8 cellular contexts compared by ENCODE assay signal in the genomic region with DNA sequence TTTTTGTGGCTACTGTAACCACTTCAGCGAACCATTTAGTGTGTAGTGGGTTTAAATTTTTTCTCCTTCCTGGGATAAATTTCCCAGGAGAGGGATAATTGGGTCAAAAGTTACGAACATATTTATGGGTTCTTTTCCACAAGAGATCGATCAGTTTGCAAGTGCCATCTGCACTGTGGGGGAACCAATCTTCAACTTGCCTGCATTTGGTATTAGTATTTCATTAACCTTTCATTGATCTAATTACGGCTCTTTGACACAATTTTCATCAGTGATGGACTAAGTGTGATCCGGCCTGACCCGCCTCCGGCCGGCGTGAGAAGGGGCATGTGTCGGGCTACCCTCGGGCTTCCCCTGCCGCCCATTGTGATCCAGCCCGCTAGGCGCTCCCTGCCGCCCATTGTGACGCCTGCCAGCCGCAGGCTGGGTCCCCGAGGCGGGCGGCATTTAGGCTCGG.
A peak's percentile ranks its signal among the peaks of the same experiment; 100 is the strongest.
DNase-seq lines count a peak whose midpoint lies in the region; ATAC-seq, FAIRE-seq and TF ChIP-seq lines count a peak whose summit lies in the region.
"Not testable (repeated sequence)": the region's sequence is repeated elsewhere in the genome, so short reads cannot be mapped to it uniquely, and the experiment has no call there.

No MANE protein-coding gene starts in this region.

- H3K4me3 ChIP-seq in HEK293 (ENCODE audit: low read depth, low read length) (peak overlapping the region; percentile 24; the same call in 1 of the 2 replicates), HUES48 (ENCODE audit: low read depth, low read length) (peak overlapping the region; percentile 71), left ventricle myocardium inferior (peak overlapping the region; percentile 78), neuron (ENCODE audit: low read length) (peak overlapping the region; percentile 59)
- not testable (repeated sequence) for H3K4me3 ChIP-seq in astrocyte (ENCODE audit: insufficient read depth, low read depth, low read length)

- H2AFZ ChIP-seq in astrocyte (ENCODE audit: low read depth, low read length) (peak overlapping the region; percentile 34), neuron (ENCODE audit: low read depth, low read length) (peak overlapping the region; percentile 83)

- CTCF ChIA-PET in HEK293 (lab: Yijun Ruan, JAX) = interaction anchor here (1.3 kb wide), 1 partner anchor 79 kb away, joined by 3 read pairs; no protein-coding TSS in a partner anchor

- H3K27ac Mint-ChIP-seq in T-helper 17 cell (peak overlapping the region; percentile 56), type B pancreatic cell (peak overlapping the region; percentile 43)
- not testable (repeated sequence) for H3K27ac Mint-ChIP-seq in astrocyte (ENCODE audit: unreplicated experiment)

- H3K4me3 Mint-ChIP-seq in T-helper 17 cell (peak overlapping the region; percentile 97), astrocyte (ENCODE audit: unreplicated experiment) (peak overlapping the region; percentile 75), type B pancreatic cell (peak overlapping the region; percentile 98)

- FAIRE-seq in astrocyte (lab: Jason Lieb, UNC) = not testable (repeated sequence)

- H3K4me1 ChIP-seq in HEK293 (ENCODE audit: control insufficient read depth, insufficient read depth, low read length); HUES48 (ENCODE audit: control insufficient read depth, insufficient read depth, low read length); astrocyte (ENCODE audit: insufficient read depth, low read length); neuron (ENCODE audit: insufficient read depth, low read length): not testable (repeated sequence)
- peaks cover 21% of the 10 kb centered on the region for H3K4me1 ChIP-seq in left ventricle myocardium inferior

- ATAC-seq in GM18502 (IDR thresholded peaks at IDR 0.05; ENCODE audit: poor library complexity, unreplicated experiment) (peak; percentile 23), T-helper 17 cell (peak; percentile 0)

- peak overlapping the region; percentile 88 for H3K4me2 ChIP-seq in astrocyte (ENCODE audit: low read length)

- intact Hi-C loops in left ventricle myocardium inferior (cut with micrococcal nuclease) = not testable (repeated sequence)

- not testable (repeated sequence) for DNase-seq in T-helper 17 cell; astrocyte (ENCODE audit: low read depth); left ventricle myocardium inferior; type B pancreatic cell (ENCODE audit: extremely low spot score, unreplicated experiment)

- not testable (repeated sequence) for H3K27me3 Mint-ChIP-seq in T-helper 17 cell
- peaks cover 18% of the 10 kb centered on the region for H3K27me3 Mint-ChIP-seq in astrocyte (ENCODE audit: low read depth, unreplicated experiment)
- H3K27me3 Mint-ChIP-seq in type B pancreatic cell = peaks cover 18% of the 10 kb centered on the region

- not testable (repeated sequence) for H3K79me2 ChIP-seq in astrocyte (ENCODE audit: insufficient read depth, low read length)

- not testable (repeated sequence) for H3K36me3 ChIP-seq in HEK293 (ENCODE audit: control insufficient read depth in 2 of 2, insufficient read depth in 1 of 2, low read length in 2 of 2); HUES48 (ENCODE audit: control insufficient read depth, insufficient read depth, low read length); astrocyte (ENCODE audit: insufficient read depth, low read length); left ventricle myocardium inferior; neuron (ENCODE audit: insufficient read depth, low read length)

- not testable (repeated sequence) for H3K9ac ChIP-seq in HUES48 (ENCODE audit: low read depth, low read length); astrocyte (ENCODE audit: low read length)

- TF ChIP-seq CTCF in HEK293 (tag by site-specific recombination; IDR thresholded peaks at IDR 0.05); astrocyte (IDR thresholded peaks at IDR 0.05; ENCODE audit: insufficient read depth, low read depth, low read length); left ventricle myocardium inferior (IDR thresholded peaks at IDR 0.05; ENCODE audit: borderline replicate concordance); type B pancreatic cell (conservative IDR thresholded peaks at IDR 0.05): not testable (repeated sequence)

- not testable (repeated sequence) for H3K36me3 Mint-ChIP-seq in T-helper 17 cell (ENCODE audit: low read depth); astrocyte (ENCODE audit: low read depth, unreplicated experiment); type B pancreatic cell

- H3K9me3 Mint-ChIP-seq in astrocyte (ENCODE audit: unreplicated experiment); type B pancreatic cell: not testable (repeated sequence)

- H3K4me1 Mint-ChIP-seq in T-helper 17 cell = peaks cover 10% of the 10 kb centered on the region
- not testable (repeated sequence) for H3K4me1 Mint-ChIP-seq in astrocyte (ENCODE audit: low read depth, unreplicated experiment); type B pancreatic cell (ENCODE audit: unreplicated experiment)

- not testable (repeated sequence) for H3K9me3 ChIP-seq in HEK293 (ENCODE audit: control insufficient read depth, insufficient read depth, low read depth, low read length); HUES48 (ENCODE audit: control insufficient read depth, insufficient read depth, low read length); T-helper 17 cell (ENCODE audit: control insufficient read depth, low read length, poor library complexity, severe bottlenecking); astrocyte (ENCODE audit: insufficient read depth, low read depth, low read length); left ventricle myocardium inferior (replicated peaks); neuron (ENCODE audit: low read length)

- peaks cover 12% of the 10 kb centered on the region for H3K27me3 ChIP-seq in HUES48 (ENCODE audit: control insufficient read depth, insufficient read depth, low read length)
- H3K27me3 ChIP-seq in astrocyte (ENCODE audit: insufficient read depth, low read length); left ventricle myocardium inferior (ENCODE audit: low read depth); neuron (ENCODE audit: insufficient read depth, low read length): not testable (repeated sequence)

- POLR2A ChIA-PET in HEK293 (lab: Yijun Ruan, JAX) = not testable (repeated sequence)

- H3K27ac ChIP-seq in HEK293 (ENCODE audit: extremely low read depth, low read depth, low read length) = 0 out of 2 replicates have a peak overlapping the region, but pooled peaks have one; percentile 37
- H3K27ac ChIP-seq in HUES48 (ENCODE audit: low read depth, low read length); astrocyte (ENCODE audit: low read depth, low read length); left ventricle myocardium inferior (replicated peaks): not testable (repeated sequence)

- H4K20me1 ChIP-seq in astrocyte (ENCODE audit: insufficient read depth, low read length) = not testable (repeated sequence)

TF ChIP-seq in HEK293, 187 proteins besides CTCF, POLR2A, EP300 and RAD21:
- TF ChIP-seq IKZF3 (tag by site-specific recombination; IDR thresholded peaks at IDR 0.05) = 0 out of 2 replicates have a peak, but pooled peaks have one; percentile 14
- TF ChIP-seq, protein P1, sequence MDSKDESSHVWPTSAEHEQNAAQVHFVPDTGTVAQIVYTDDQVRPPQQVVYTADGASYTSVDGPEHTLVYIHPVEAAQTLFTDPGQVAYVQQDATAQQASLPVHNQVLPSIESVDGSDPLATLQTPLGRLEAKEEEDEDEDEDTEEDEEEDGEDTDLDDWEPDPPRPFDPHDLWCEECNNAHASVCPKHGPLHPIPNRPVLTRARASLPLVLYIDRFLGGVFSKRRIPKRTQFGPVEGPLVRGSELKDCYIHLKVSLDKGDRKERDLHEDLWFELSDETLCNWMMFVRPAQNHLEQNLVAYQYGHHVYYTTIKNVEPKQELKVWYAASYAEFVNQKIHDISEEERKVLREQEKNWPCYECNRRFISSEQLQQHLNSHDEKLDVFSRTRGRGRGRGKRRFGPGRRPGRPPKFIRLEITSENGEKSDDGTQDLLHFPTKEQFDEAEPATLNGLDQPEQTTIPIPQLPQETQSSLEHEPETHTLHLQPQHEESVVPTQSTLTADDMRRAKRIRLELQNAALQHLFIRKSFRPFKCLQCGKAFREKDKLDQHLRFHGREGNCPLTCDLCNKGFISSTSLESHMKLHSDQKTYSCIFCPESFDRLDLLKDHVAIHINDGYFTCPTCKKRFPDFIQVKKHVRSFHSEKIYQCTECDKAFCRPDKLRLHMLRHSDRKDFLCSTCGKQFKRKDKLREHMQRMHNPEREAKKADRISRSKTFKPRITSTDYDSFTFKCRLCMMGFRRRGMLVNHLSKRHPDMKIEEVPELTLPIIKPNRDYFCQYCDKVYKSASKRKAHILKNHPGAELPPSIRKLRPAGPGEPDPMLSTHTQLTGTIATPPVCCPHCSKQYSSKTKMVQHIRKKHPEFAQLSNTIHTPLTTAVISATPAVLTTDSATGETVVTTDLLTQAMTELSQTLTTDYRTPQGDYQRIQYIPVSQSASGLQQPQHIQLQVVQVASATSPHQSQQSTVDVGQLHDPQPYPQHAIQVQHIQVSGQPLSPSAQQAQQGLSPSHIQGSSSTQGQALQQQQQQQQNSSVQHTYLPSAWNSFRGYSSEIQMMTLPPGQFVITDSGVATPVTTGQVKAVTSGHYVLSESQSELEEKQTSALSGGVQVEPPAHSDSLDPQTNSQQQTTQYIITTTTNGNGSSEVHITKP (tag by site-specific recombination; IDR thresholded peaks at IDR 0.05) = peak; percentile 70
